In the genomic region with DNA sequence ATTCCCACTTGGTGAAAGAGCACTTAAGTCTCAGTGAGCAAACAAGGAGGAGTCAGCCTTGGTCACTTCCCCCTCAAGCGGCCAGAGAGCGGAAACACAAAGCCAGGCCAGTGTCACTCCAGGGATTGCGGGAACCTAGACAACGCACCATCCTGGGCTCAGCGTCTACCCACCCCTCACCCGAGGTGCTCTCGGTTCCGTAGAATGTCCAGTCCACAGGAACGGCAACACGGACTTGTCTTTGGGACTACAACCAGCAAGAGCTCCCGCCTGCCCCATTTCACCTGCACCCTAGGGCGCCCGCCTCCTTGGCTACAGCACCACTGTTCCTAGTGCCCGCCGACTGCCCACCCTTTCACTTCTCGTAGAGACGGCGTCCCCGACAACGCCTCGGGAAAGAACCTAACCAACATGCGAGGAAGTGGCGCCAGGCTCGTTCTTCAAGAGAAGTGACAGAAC, we compare ENCODE assay signal across 8 cellular contexts. TPM values are rescaled to one million over a fixed set of nuclear protein-coding genes. Genes with fewer than 3 reads are reported as not detected.
DNase-seq lines count a peak whose midpoint lies in the region; ATAC-seq and TF ChIP-seq lines count a peak whose summit lies in the region.

No MANE protein-coding gene starts in this region.

- peak overlapping the region; percentile 86 for H3K27ac Mint-ChIP-seq in activated CD4-positive, alpha-beta memory T cell treated with anti-CD3 and anti-CD28 coated beads for 36 hours

- ATAC-seq in GM18873 (IDR thresholded peaks at IDR 0.05; ENCODE audit: low FRiP score, unreplicated experiment) (peak; percentile 30), HG03108 (IDR thresholded peaks at IDR 0.05; ENCODE audit: unreplicated experiment) (peak; percentile 44)

- H3K4me1 ChIP-seq in subcutaneous abdominal adipose tissue (ENCODE audit: control insufficient read depth in 5 of 5, insufficient read depth in 5 of 5, low read length in 5 of 5) = peaks cover 9 to 53% (median 39%) of the 10 kb centered on the region in 5 donors

- H3K36me3 Mint-ChIP-seq in activated CD4-positive, alpha-beta memory T cell treated with anti-CD3 and anti-CD28 coated beads for 36 hours = peaks cover 23% of the 10 kb centered on the region

- peaks cover 0 to 5% (median under 1%) of the 10 kb centered on the region in 5 donors for H3K36me3 ChIP-seq in subcutaneous abdominal adipose tissue (ENCODE audit: control insufficient read depth in 5 of 5, insufficient read depth in 5 of 5, low read length in 5 of 5)

- peak; percentile 22 for TF ChIP-seq CTCF in C4-2B (conservative IDR thresholded peaks at IDR 0.05)

- intact Hi-C loops in activated CD4-positive, alpha-beta memory T cell treated with anti-CD3 and anti-CD28 coated beads for 36 hours (cut with micrococcal nuclease) = loop anchor here (1.0 to 10.0 kb wide), 4 partner anchors 34 to 1211 kb away; partner anchors contain the start of genes MAN1A2, TENT5C and WARS2

- peaks cover 48% of the 10 kb centered on the region for H3K4me1 Mint-ChIP-seq in activated CD4-positive, alpha-beta memory T cell treated with anti-CD3 and anti-CD28 coated beads for 36 hours (ENCODE audit: low read depth)

- CTCF ChIA-PET in activated CD4-positive, alpha-beta memory T cell treated with anti-CD3 and anti-CD28 coated beads for 36 hours (lab: Charles Lee) = interaction anchor here (1.0 to 1.3 kb wide), 3 partner anchors 33 to 395 kb away, joined by 3 to 9 read pairs (median 6); no protein-coding TSS in a partner anchor

- H3K9me3 Mint-ChIP-seq in activated CD4-positive, alpha-beta memory T cell treated with anti-CD3 and anti-CD28 coated beads for 36 hours = no peaks in the 10 kb centered on the region

- H3K9me3 ChIP-seq in subcutaneous abdominal adipose tissue (ENCODE audit: control insufficient read depth in 5 of 5, low read length in 5 of 5) = no peaks in the 10 kb centered on the region

- DNase-seq in NCI-H2227 treated with DMSO at 0.1 percent for 48 hours (lab: John Stamatoyannopoulos, UW) (peak; percentile 51), erythroblast (lab: John Stamatoyannopoulos, UW) (peak; percentile 66 to 72), mucosa of gallbladder (ENCODE audit: low spot score) (peak; percentile 36)
- DNase-seq in activated CD4-positive, alpha-beta memory T cell treated with anti-CD3 and anti-CD28 coated beads for 36 hours = peak; percentile 57

- TF ChIP-seq POLR2A in erythroblast (IDR thresholded peaks at IDR 0.05; ENCODE audit: low read length) = no peak

- H3K4me3 ChIP-seq in subcutaneous abdominal adipose tissue (ENCODE audit: low read depth in 1 of 5, low read length in 5 of 5) = peak overlapping the region; percentile 93 to 100 (median 99)

- H3K4me3 Mint-ChIP-seq in activated CD4-positive, alpha-beta memory T cell treated with anti-CD3 and anti-CD28 coated beads for 36 hours = peak overlapping the region; percentile 96

- H3K27ac ChIP-seq in C4-2B (peak overlapping the region; percentile 85), subcutaneous abdominal adipose tissue (ENCODE audit: low read depth, low read length) (peak overlapping the region; percentile 94)

- H3K27me3 Mint-ChIP-seq in activated CD4-positive, alpha-beta memory T cell treated with anti-CD3 and anti-CD28 coated beads for 36 hours = no peaks in the 10 kb centered on the region

- H3K9ac ChIP-seq in subcutaneous abdominal adipose tissue (ENCODE audit: low read length in 5 of 5) = peak overlapping the region; percentile 85 to 96 (median 88)

- H3K27me3 ChIP-seq in subcutaneous abdominal adipose tissue (ENCODE audit: control insufficient read depth in 5 of 5, insufficient read depth in 4 of 5, low read length in 5 of 5) = no peaks in the 10 kb centered on the region

- POLR2A ChIA-PET in activated CD4-positive, alpha-beta memory T cell treated with anti-CD3 and anti-CD28 coated beads for 36 hours (lab: Charles Lee) = interaction anchor here (0.9 kb wide), 1 partner anchor 14 kb away, joined by 6 read pairs; no protein-coding TSS in a partner anchor

RNA-seq across cellular contexts. Expression of gene GDAP2, which starts 0.5 kb away (rescaled TPM):
- 10 to 100 TPM; 19.1 to 20.8 TPM for total RNA-seq in activated CD4-positive, alpha-beta memory T cell treated with anti-CD3 and anti-CD28 coated beads for 36 hours
- 30.1 TPM for total RNA-seq in mucosa of gallbladder

RNA-seq across cellular contexts. Expression of gene WDR3, which starts 0.6 kb away (rescaled TPM):
- 10 to 100 TPM; 48.3 to 51.8 TPM for total RNA-seq in activated CD4-positive, alpha-beta memory T cell treated with anti-CD3 and anti-CD28 coated beads for 36 hours
- total RNA-seq in mucosa of gallbladder = 10.8 TPM

Comparison
In these comparisons a context has a peak if more than half of its experiments do, and no peak if none do; other contexts are left out.
1. Peak in every context shown above with its lines: DNase-seq, ATAC-seq, H3K4me3 ChIP-seq and H3K27ac ChIP-seq.